Comparison of ENCODE assay signal across 11 cellular contexts in the genomic region with DNA sequence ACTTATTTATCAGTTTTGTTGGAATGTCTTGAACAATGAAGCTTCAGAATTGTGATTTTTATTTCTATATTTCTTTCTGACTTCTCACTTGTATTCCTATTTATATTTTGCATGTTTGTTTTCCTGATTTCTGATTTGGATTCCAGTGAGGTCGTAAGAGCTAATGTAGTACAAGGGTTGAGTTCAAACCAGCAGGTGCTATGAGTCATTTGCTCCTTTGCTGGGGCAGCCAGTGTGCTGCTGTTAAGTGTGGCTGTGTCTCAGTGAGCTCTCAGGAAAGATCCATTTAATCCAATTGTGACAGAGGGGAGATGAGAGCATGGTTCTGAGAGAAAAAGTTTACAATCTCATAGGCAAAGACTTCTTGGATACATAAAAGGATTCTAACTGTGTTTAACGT. TPM values are rescaled to one million over a fixed set of nuclear protein-coding genes. Genes with fewer than 3 reads are reported as not detected.
A peak's percentile ranks its signal among the peaks of the same experiment; 100 is the strongest.
DNase-seq lines count a peak whose midpoint lies in the region; ATAC-seq and TF ChIP-seq lines count a peak whose summit lies in the region.
"Had no signal": no experiment of that assay in that cellular context is flagged by ENCODE, and none has a peak within 500 bp of the region (broad histone marks: within the 10 kb centered on the region; RNA-seq: fewer than 3 reads in every experiment).

No MANE protein-coding gene starts in this region.

- POLR2A ChIA-PET in HEK293 (lab: Yijun Ruan, JAX): no interaction called here

- no peak for ATAC-seq in activated T-helper 17 cell treated with anti-CD3 and anti-CD28 coated beads, Interleukin-2, amount 50 U/mL, for 72 hours (replicated peaks)
- no peak for ATAC-seq in HG03045 (IDR thresholded peaks at IDR 0.05; ENCODE audit: unreplicated experiment)
- ATAC-seq: natural killer cell treated with Interleukin-12 subunit alpha and Interleukin-12 subunit beta and Interleukin-15 and Interleukin-18, amount 100 ng/mL, for 72 hours had no signal

- peak; percentile 62 for DNase-seq in NCI-H82 treated with DMSO at 0.1 percent for 48 hours (lab: John Stamatoyannopoulos, UW; ENCODE audit: unreplicated experiment)
- peak; percentile 42 for DNase-seq in fibroblast of pulmonary artery (ENCODE audit: low read depth)
- DNase-seq in pons (ENCODE audit: low spot score): peak; percentile 18
- DNase-seq in MM.1S: no peak
- DNase-seq in activated CD8-positive, alpha-beta memory T cell treated with anti-CD3 and anti-CD28 coated beads, Interleukin-2, amount 50 U/mL, for 4 hours: no peak
- DNase-seq: caudate nucleus had no signal

- no peak overlapping the region for H3K4me2 ChIP-seq in MM.1S (ENCODE audit: low read depth, low read length)

- H3K36me3 Mint-ChIP-seq in activated T-helper 17 cell treated with anti-CD3 and anti-CD28 coated beads, Interleukin-2, amount 50 U/mL, for 72 hours (ENCODE audit: low read depth): no peaks in the 10 kb centered on the region
- H3K36me3 Mint-ChIP-seq: natural killer cell treated with Interleukin-12 subunit alpha and Interleukin-12 subunit beta and Interleukin-15 and Interleukin-18, amount 100 ng/mL, for 72 hours had no signal

- no peaks in the 10 kb centered on the region for H4K20me1 ChIP-seq in MM.1S (ENCODE audit: insufficient read depth, low read length)

- H3K9me3 ChIP-seq in HEK293 (ENCODE audit: control insufficient read depth, insufficient read depth, low read depth, low read length): no peaks in the 10 kb centered on the region
- H3K9me3 ChIP-seq in MM.1S (replicated peaks; ENCODE audit: insufficient read depth, low read length): no peaks in the 10 kb centered on the region

- H3K27ac Mint-ChIP-seq in activated T-helper 17 cell treated with anti-CD3 and anti-CD28 coated beads, Interleukin-2, amount 50 U/mL, for 72 hours: no peak overlapping the region
- H3K27ac Mint-ChIP-seq: natural killer cell treated with Interleukin-12 subunit alpha and Interleukin-12 subunit beta and Interleukin-15 and Interleukin-18, amount 100 ng/mL, for 72 hours; T-helper 1 cell treated with Interleukin-12 subunit alpha and Interleukin-12 subunit beta and Interleukin-4 antibody, amounts not matched to agents 30 μg/mL and 1 μg/mL, for 36 hours had no signal

- no peak overlapping the region for H3K4me3 Mint-ChIP-seq in activated T-helper 17 cell treated with anti-CD3 and anti-CD28 coated beads, Interleukin-2, amount 50 U/mL, for 72 hours
- H3K4me3 Mint-ChIP-seq: natural killer cell treated with Interleukin-12 subunit alpha and Interleukin-12 subunit beta and Interleukin-15 and Interleukin-18, amount 100 ng/mL, for 72 hours; T-helper 1 cell treated with Interleukin-12 subunit alpha and Interleukin-12 subunit beta and Interleukin-4 antibody, amounts not matched to agents 30 μg/mL and 1 μg/mL, for 36 hours had no signal

- CTCF ChIA-PET in HEK293 (lab: Yijun Ruan, JAX): interaction anchor here (0.9 kb wide), 1 partner anchor 377 kb away, joined by 3 read pairs; no protein-coding TSS in a partner anchor

- no peak overlapping the region for H3K9ac ChIP-seq in MM.1S (ENCODE audit: low read length)

- no peaks in the 10 kb centered on the region for H3K9me2 ChIP-seq in MM.1S (replicated peaks; ENCODE audit: insufficient read depth, low read length)

- peaks cover 4% of the 10 kb centered on the region for H3K4me1 Mint-ChIP-seq in activated T-helper 17 cell treated with anti-CD3 and anti-CD28 coated beads, Interleukin-2, amount 50 U/mL, for 72 hours

- no peaks in the 10 kb centered on the region for H3K27me3 ChIP-seq in MM.1S (replicated peaks; ENCODE audit: insufficient read depth, low read length)

- no peaks in the 10 kb centered on the region for H3K79me2 ChIP-seq in MM.1S (ENCODE audit: low read length)

- H3F3A ChIP-seq in MM.1S (ENCODE audit: insufficient read depth, low read length): no peaks in the 10 kb centered on the region

- H3K4me3 ChIP-seq in HEK293 (ENCODE audit: low read depth, low read length) (no peak overlapping the region), fibroblast of pulmonary artery (replicated peaks; ENCODE audit: low read depth, low read length) (no peak overlapping the region), MM.1S (ENCODE audit: low read length) (no peak overlapping the region)

- H3K4me1 ChIP-seq in HEK293 (ENCODE audit: control insufficient read depth, insufficient read depth, low read length) (peaks cover 22% of the 10 kb centered on the region), MM.1S (ENCODE audit: low read length) (no peaks in the 10 kb centered on the region)

- H3K36me3 ChIP-seq in HEK293 (ENCODE audit: control insufficient read depth in 2 of 2, insufficient read depth in 1 of 2, low read length in 2 of 2): no peaks in the 10 kb centered on the region; a peak in 1 of 3 replicates
- no peaks in the 10 kb centered on the region for H3K36me3 ChIP-seq in MM.1S (replicated peaks; ENCODE audit: insufficient read depth, low read length)

- no peak overlapping the region for H2AFZ ChIP-seq in MM.1S (ENCODE audit: low read length)

- H3K27ac ChIP-seq in HEK293 (ENCODE audit: extremely low read depth, low read depth, low read length) (no peak overlapping the region), MM.1S (ENCODE audit: low read length) (no peak overlapping the region)

- no peaks in the 10 kb centered on the region for H3K27me3 Mint-ChIP-seq in activated T-helper 17 cell treated with anti-CD3 and anti-CD28 coated beads, Interleukin-2, amount 50 U/mL, for 72 hours
- H3K27me3 Mint-ChIP-seq: natural killer cell treated with Interleukin-12 subunit alpha and Interleukin-12 subunit beta and Interleukin-15 and Interleukin-18, amount 100 ng/mL, for 72 hours had no signal

- no peak for TF ChIP-seq CTCF in HEK293 (tag by site-specific recombination; IDR thresholded peaks at IDR 0.05)
- no peak for TF ChIP-seq CTCF in fibroblast of pulmonary artery (IDR thresholded peaks at IDR 0.05; ENCODE audit: low read length, missing control alignments)
- no peak for TF ChIP-seq CTCF in MM.1S (IDR thresholded peaks at IDR 0.05; ENCODE audit: low read length)

- H3K9me3 Mint-ChIP-seq in activated T-helper 17 cell treated with anti-CD3 and anti-CD28 coated beads, Interleukin-2, amount 50 U/mL, for 72 hours: no peaks in the 10 kb centered on the region
- H3K9me3 Mint-ChIP-seq: natural killer cell treated with Interleukin-12 subunit alpha and Interleukin-12 subunit beta and Interleukin-15 and Interleukin-18, amount 100 ng/mL, for 72 hours; T-helper 1 cell treated with Interleukin-12 subunit alpha and Interleukin-12 subunit beta and Interleukin-4 antibody, amounts not matched to agents 30 μg/mL and 1 μg/mL, for 36 hours had no signal

TF ChIP-seq in HEK293, 187 proteins besides CTCF, POLR2A, EP300 and RAD21 (continues in another document):
- TF ChIP-seq ZNF530 (tag by site-specific recombination; IDR thresholded peaks at IDR 0.05; ENCODE audit: low read depth) (no peak), SP7 (tag by site-specific recombination; IDR thresholded peaks at IDR 0.05) (peak; percentile 26), ZNF600 (tag by site-specific recombination; IDR thresholded peaks at IDR 0.05) (peak; percentile 82), ZNF24 (tag by site-specific recombination; IDR thresholded peaks at IDR 0.05) (0 out of 2 replicates have a peak, but pooled peaks have one; percentile 24), HIC1 (tag by site-specific recombination; IDR thresholded peaks at IDR 0.05) (0 out of 2 replicates have a peak, but pooled peaks have one; percentile 13), SCRT2 (tag by site-specific recombination; IDR thresholded peaks at IDR 0.05) (0 out of 2 replicates have a peak, but pooled peaks have one; percentile 30), KLF9 (tag by site-specific recombination; IDR thresholded peaks at IDR 0.05; ENCODE audit: low read depth) (no peak)
- TF ChIP-seq, protein P1, sequence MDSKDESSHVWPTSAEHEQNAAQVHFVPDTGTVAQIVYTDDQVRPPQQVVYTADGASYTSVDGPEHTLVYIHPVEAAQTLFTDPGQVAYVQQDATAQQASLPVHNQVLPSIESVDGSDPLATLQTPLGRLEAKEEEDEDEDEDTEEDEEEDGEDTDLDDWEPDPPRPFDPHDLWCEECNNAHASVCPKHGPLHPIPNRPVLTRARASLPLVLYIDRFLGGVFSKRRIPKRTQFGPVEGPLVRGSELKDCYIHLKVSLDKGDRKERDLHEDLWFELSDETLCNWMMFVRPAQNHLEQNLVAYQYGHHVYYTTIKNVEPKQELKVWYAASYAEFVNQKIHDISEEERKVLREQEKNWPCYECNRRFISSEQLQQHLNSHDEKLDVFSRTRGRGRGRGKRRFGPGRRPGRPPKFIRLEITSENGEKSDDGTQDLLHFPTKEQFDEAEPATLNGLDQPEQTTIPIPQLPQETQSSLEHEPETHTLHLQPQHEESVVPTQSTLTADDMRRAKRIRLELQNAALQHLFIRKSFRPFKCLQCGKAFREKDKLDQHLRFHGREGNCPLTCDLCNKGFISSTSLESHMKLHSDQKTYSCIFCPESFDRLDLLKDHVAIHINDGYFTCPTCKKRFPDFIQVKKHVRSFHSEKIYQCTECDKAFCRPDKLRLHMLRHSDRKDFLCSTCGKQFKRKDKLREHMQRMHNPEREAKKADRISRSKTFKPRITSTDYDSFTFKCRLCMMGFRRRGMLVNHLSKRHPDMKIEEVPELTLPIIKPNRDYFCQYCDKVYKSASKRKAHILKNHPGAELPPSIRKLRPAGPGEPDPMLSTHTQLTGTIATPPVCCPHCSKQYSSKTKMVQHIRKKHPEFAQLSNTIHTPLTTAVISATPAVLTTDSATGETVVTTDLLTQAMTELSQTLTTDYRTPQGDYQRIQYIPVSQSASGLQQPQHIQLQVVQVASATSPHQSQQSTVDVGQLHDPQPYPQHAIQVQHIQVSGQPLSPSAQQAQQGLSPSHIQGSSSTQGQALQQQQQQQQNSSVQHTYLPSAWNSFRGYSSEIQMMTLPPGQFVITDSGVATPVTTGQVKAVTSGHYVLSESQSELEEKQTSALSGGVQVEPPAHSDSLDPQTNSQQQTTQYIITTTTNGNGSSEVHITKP (tag by site-specific recombination; IDR thresholded peaks at IDR 0.05): peak; percentile 77

RNA-seq across cellular contexts. Expression of gene MCU, which starts 48.6 kb away (rescaled TPM):
- total RNA-seq in activated T-helper 17 cell treated with anti-CD3 and anti-CD28 coated beads, Interleukin-2, amount 50 U/mL, for 72 hours: 10 to 100 TPM; 12.5 to 19.1 TPM

Comparison
In these comparisons a context has a peak if more than half of its experiments do, and no peak if none do; other contexts are left out.
1. DNase-seq: peak in NCI-H82 treated with DMSO at 0.1 percent for 48 hours (single experiment), fibroblast of pulmonary artery (single experiment) and pons (single experiment); none in MM.1S (single experiment) and activated CD8-positive, alpha-beta memory T cell treated with anti-CD3 and anti-CD28 coated beads, Interleukin-2, amount 50 U/mL, for 4 hours (single experiment).